35 cellular contexts compared by ENCODE assay signal in genomic region chr5:72030237-72030636, GRCh38.
DNase-seq lines count a peak whose midpoint lies in the region; ATAC-seq, FAIRE-seq and TF ChIP-seq lines count a peak whose summit lies in the region.
"Had no signal": no experiment of that assay in that cellular context is flagged by ENCODE, and none has a peak within 500 bp of the region (broad histone marks: within the 10 kb centered on the region; RNA-seq: fewer than 3 reads in every experiment).

No MANE protein-coding gene starts in this region.

- 0 out of 2 replicates have a peak, but pooled peaks cover 2% of the 10 kb centered on the region for H3K4me1 ChIP-seq in HEK293 (ENCODE audit: control insufficient read depth, insufficient read depth, low read length)
- H3K4me1 ChIP-seq in K562 (replicated peaks in 1 of 2; ENCODE audit: control insufficient read depth in 2 of 2, insufficient read depth in 2 of 2, low read length in 2 of 2) = no peaks in the 10 kb centered on the region
- H3K4me1 ChIP-seq: A549; BE2C; BLaER1; BLaER1 treated with 17β-estradiol and CSF1 and Interleukin-3, amounts not matched to agents 10 nM and 100 nM; Caco-2 had no signal

- no peak overlapping the region for H3K4me3 Mint-ChIP-seq in neural crest cell
- H3K4me3 Mint-ChIP-seq: B cell; CD14-positive monocyte; CD4-positive, alpha-beta memory T cell; CD4-positive, alpha-beta T cell; CD4-positive, CD25-positive, alpha-beta regulatory T cell; CD8-positive, alpha-beta memory T cell; CD8-positive, alpha-beta T cell had no signal

- no peak for TF ChIP-seq EP300 in K562 (IDR thresholded peaks at IDR 0.05; ENCODE audit: low read length)

- DNase-seq in K562 (ENCODE audit: extremely low read depth in 1 of 4, low spot score in 3 of 4) (no peak), neural crest cell (ENCODE audit: low read depth, low spot score) (no peak), NCI-H1694 (lab: John Stamatoyannopoulos, UW) (no peak), DMS53 treated with DMSO at 0.1 percent for 48 hours (lab: John Stamatoyannopoulos, UW; ENCODE audit: unreplicated experiment) (no peak)
- DNase-seq: 8988T; ACHN; AML-193; BE2C; C1 segment of cervical spinal cord; Caco-2; Calu3; CD4-positive, alpha-beta memory T cell; CD4-positive, alpha-beta T cell; CD4-positive, CD25-positive, alpha-beta regulatory T cell; CD8-positive, alpha-beta memory T cell; CD8-positive, alpha-beta T cell; COR-L47; DMS 273 treated with DMSO at 0.1 percent for 48 hours; DMS153; DMS53; DMS79; DMS79 treated with DMSO at 0.1 percent for 48 hours; DND-41; EL had no signal

- TF ChIP-seq POLR2A in K562 (conservative IDR thresholded peaks at IDR 0.05) = no peak

- intact Hi-C loops in K562 (cut with micrococcal nuclease) = no loop called here

- no peak overlapping the region for H3K9ac ChIP-seq in K562 (ENCODE audit: insufficient read depth in 1 of 2, low read depth in 2 of 2, low read length in 2 of 2)
- H3K9ac ChIP-seq: BLaER1; BLaER1 treated with 17β-estradiol and CSF1 and Interleukin-3, amounts not matched to agents 10 nM and 100 nM had no signal

- no peak for FAIRE-seq in K562 (lab: Jason Lieb, UNC)
- FAIRE-seq: A204.1, A549, D721Med had no signal

- TF ChIP-seq RAD21 in K562 (CRISPR knock-in tag; conservative IDR thresholded peaks at IDR 0.05 in 1 of 2, IDR thresholded peaks at IDR 0.05 in 1 of 2) = no peak

- POLR2A ChIA-PET in HEK293 (lab: Yijun Ruan, JAX) (no interaction called here), K562 (lab: Yijun Ruan, JAX) (no interaction called here)

- 3% methylated on average over 3 of the region's 3 CpGs for WGBS in K562 (ENCODE audit: insufficient coverage, low coverage, missing lambda C conversion rate)

- no peaks in the 10 kb centered on the region for H3K27me3 Mint-ChIP-seq in neural crest cell (ENCODE audit: low read depth)

- no peak overlapping the region for H3K27ac ChIP-seq in HEK293 (ENCODE audit: extremely low read depth, low read depth, low read length)
- no peak overlapping the region for H3K27ac ChIP-seq in K562 (ENCODE audit: extremely low read depth, low read depth, low read length)
- H3K27ac ChIP-seq: 22Rv1; A549; BLaER1; BLaER1 treated with 17β-estradiol and CSF1 and Interleukin-3, amounts not matched to agents 10 nM and 100 nM; C4-2B had no signal

- no peak overlapping the region for H3K4me2 ChIP-seq in K562 (ENCODE audit: insufficient read depth, low read length)
- H3K4me2 ChIP-seq: A549; BLaER1; BLaER1 treated with 17β-estradiol and CSF1 and Interleukin-3, amounts not matched to agents 10 nM and 100 nM had no signal

- H3K36me3 Mint-ChIP-seq in neural crest cell (ENCODE audit: low read depth) = peaks cover 3% of the 10 kb centered on the region
- H3K36me3 Mint-ChIP-seq: CD14-positive monocyte; CD4-positive, alpha-beta memory T cell; CD4-positive, CD25-positive, alpha-beta regulatory T cell; CD8-positive, alpha-beta memory T cell; CD8-positive, alpha-beta T cell had no signal

- ATAC-seq in K562 = no peak
- no peak for ATAC-seq in GM21723 (IDR thresholded peaks at IDR 0.05; ENCODE audit: unreplicated experiment)
- ATAC-seq: A549; CD8-positive, alpha-beta T cell had no signal

- peak overlapping the region; percentile 79 for H3K27ac Mint-ChIP-seq in neural crest cell (ENCODE audit: unreplicated experiment)
- H3K27ac Mint-ChIP-seq: B cell; CD14-positive monocyte; CD4-positive, alpha-beta memory T cell; CD4-positive, alpha-beta T cell; CD4-positive, CD25-positive, alpha-beta regulatory T cell; CD8-positive, alpha-beta memory T cell; CD8-positive, alpha-beta T cell had no signal

- H3K4me1 Mint-ChIP-seq in neural crest cell = peaks cover 32% of the 10 kb centered on the region
- H3K4me1 Mint-ChIP-seq: B cell; CD14-positive monocyte; CD4-positive, alpha-beta memory T cell; CD4-positive, CD25-positive, alpha-beta regulatory T cell; CD8-positive, alpha-beta memory T cell had no signal

- no peak overlapping the region for H2AFZ ChIP-seq in K562 (ENCODE audit: low read depth, low read length)

- H4K20me1 ChIP-seq in K562 (replicated peaks; ENCODE audit: control insufficient read depth, insufficient read depth, low read length) = no peaks in the 10 kb centered on the region
- H4K20me1 ChIP-seq: BLaER1; BLaER1 treated with 17β-estradiol and CSF1 and Interleukin-3, amounts not matched to agents 10 nM and 100 nM had no signal

- no peaks in the 10 kb centered on the region for H3K79me2 ChIP-seq in K562 (ENCODE audit: control insufficient read depth, insufficient read depth, low read length)

- H3K27me3 ChIP-seq in K562 (ENCODE audit: control insufficient read depth in 2 of 2, insufficient read depth in 2 of 2, low read length in 2 of 2) = peaks cover 0 to 10% of the 10 kb centered on the region in 2 experiments; a peak in 2 of 5 replicates
- H3K27me3 ChIP-seq: BE2C; BLaER1; BLaER1 treated with 17β-estradiol and CSF1 and Interleukin-3, amounts not matched to agents 10 nM and 100 nM had no signal

- no peaks in the 10 kb centered on the region for H3K9me1 ChIP-seq in K562 (ENCODE audit: control insufficient read depth, insufficient read depth, low read length)

- TF ChIP-seq CTCF in HEK293 (tag by site-specific recombination; IDR thresholded peaks at IDR 0.05) (no peak), K562 (IDR thresholded peaks at IDR 0.05 in 2 of 3, conservative IDR thresholded peaks at IDR 0.05 in 1 of 3; ENCODE audit: insufficient read depth in 2 of 3, low read depth in 1 of 3, low read length in 3 of 3) (no peak), neural crest cell (conservative IDR thresholded peaks at IDR 0.05) (no peak)

- in situ Hi-C loops in K562 (cut with MboI) = no loop called here

- no peaks in the 10 kb centered on the region for H3K36me3 ChIP-seq in HEK293 (ENCODE audit: control insufficient read depth in 2 of 2, insufficient read depth in 1 of 2, low read length in 2 of 2)
- no peaks in the 10 kb centered on the region for H3K36me3 ChIP-seq in K562 (ENCODE audit: control insufficient read depth, insufficient read depth, low read length)
- H3K36me3 ChIP-seq: BE2C; BLaER1; BLaER1 treated with 17β-estradiol and CSF1 and Interleukin-3, amounts not matched to agents 10 nM and 100 nM had no signal

- CTCF ChIA-PET in HEK293 (lab: Yijun Ruan, JAX) (interaction anchor here (1.2 to 2.5 kb wide), 2 partner anchors 12 to 248 kb away, joined by 3 to 13 read pairs; no protein-coding TSS in a partner anchor), K562 (lab: Yijun Ruan, JAX; ENCODE audit: low intra/inter-chr PET ratio) (no interaction called here)

- no peaks in the 10 kb centered on the region for H3K9me3 ChIP-seq in HEK293 (ENCODE audit: control insufficient read depth, insufficient read depth, low read depth, low read length)
- no peaks in the 10 kb centered on the region for H3K9me3 ChIP-seq in K562 (replicated peaks; ENCODE audit: control insufficient read depth, insufficient read depth, low read depth, low read length)
- H3K9me3 ChIP-seq: A549, BE2C, BLaER1, Caco-2 had no signal

- BruUV-seq in K562 (replicated peaks; lab: Mats Ljungman, UMichigan) = no TSS peak

- H3K4me3 ChIP-seq in HEK293 (ENCODE audit: low read depth, low read length) (no peak overlapping the region), K562 (no peak overlapping the region)
- H3K4me3 ChIP-seq: A549; BLaER1; BLaER1 treated with 17β-estradiol and CSF1 and Interleukin-3, amounts not matched to agents 10 nM and 100 nM had no signal

- peaks cover 7% of the 10 kb centered on the region for H3K9me3 Mint-ChIP-seq in neural crest cell

TF ChIP-seq in HEK293, 187 proteins besides CTCF, POLR2A, EP300 and RAD21 (continues in another document):
- TF ChIP-seq, protein P1, sequence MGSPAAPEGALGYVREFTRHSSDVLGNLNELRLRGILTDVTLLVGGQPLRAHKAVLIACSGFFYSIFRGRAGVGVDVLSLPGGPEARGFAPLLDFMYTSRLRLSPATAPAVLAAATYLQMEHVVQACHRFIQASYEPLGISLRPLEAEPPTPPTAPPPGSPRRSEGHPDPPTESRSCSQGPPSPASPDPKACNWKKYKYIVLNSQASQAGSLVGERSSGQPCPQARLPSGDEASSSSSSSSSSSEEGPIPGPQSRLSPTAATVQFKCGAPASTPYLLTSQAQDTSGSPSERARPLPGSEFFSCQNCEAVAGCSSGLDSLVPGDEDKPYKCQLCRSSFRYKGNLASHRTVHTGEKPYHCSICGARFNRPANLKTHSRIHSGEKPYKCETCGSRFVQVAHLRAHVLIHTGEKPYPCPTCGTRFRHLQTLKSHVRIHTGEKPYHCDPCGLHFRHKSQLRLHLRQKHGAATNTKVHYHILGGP (tag by site-specific recombination; IDR thresholded peaks at IDR 0.05) = 0 out of 2 replicates have a peak, but pooled peaks have one; percentile 7

TF ChIP-seq in K562, 482 proteins besides CTCF, POLR2A, EP300 and RAD21:
- TF ChIP-seq POLR2G (IDR thresholded peaks at IDR 0.05; ENCODE audit: low read depth, low read length) (no peak), MCM7 (IDR thresholded peaks at IDR 0.05) (no peak), NR2C2 (CRISPR knock-in tag; IDR thresholded peaks at IDR 0.05) (no peak), NR2C2 (tag; IDR thresholded peaks at IDR 0.05) (no peak), ZNF512 (tag; IDR thresholded peaks at IDR 0.05) (0 out of 2 replicates have a peak, but pooled peaks have one; percentile 31)
